ENCODE assay signal across 17 cellular contexts in the genomic region with DNA sequence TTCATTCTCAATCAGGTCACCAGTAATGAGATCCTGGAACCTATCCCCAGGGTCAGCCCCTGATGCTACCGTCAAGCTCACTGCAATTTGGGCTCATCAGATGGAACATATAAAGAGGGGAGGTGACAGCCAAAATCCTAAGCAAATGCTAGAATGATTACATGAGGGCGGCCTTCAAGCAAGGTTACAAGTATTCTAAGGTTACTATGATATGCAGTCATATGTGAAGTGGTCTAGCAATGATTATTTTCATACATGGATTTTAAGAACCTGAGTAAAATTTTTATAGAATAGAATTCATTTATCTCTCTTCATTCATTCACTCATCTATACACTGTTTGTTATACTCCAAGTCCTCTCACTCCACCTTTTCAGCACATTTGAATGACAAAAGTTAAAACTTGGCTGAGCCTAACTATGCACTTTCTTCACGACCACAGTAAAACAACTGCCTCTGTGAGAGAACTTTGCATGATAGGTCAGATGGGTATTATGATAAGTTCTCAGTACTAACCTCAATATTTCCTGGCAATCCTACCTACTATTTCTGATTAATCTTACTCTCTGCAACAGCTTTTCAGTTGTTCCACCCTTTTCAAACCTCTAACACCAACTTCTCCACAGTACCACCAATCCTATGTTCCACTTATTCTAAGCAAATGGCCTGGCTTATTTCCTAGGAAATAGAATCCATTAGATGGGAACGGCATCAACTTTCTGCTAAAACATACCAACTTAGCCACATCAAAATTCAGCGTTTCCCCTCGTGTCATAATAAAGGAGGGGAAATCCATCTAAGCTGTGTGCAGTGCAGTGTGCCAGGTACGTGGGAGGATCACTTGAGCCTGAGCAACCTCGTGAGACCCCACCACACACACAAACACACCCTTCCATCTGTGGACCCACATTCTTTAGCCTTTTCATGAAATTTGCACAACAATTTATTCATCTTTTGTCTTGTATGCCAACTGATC. TPM values are rescaled to one million over a fixed set of nuclear protein-coding genes. Genes with fewer than 3 reads are reported as not detected.
DNase-seq lines count a peak whose midpoint lies in the region; ATAC-seq, FAIRE-seq and TF ChIP-seq lines count a peak whose summit lies in the region.
"Had no signal": no experiment of that assay in that cellular context is flagged by ENCODE, and none has a peak within 500 bp of the region (broad histone marks: within the 10 kb centered on the region; RNA-seq: fewer than 3 reads in every experiment).

No MANE protein-coding gene starts in this region.

- H3K27me3 Mint-ChIP-seq in activated CD4-positive, alpha-beta memory T cell treated with anti-CD3 and anti-CD28 coated beads, Interleukin-2, amount 10 ng/mL, durations not matched to agents 7 days and 5 days, result no peaks in the 10 kb centered on the region
- H3K27me3 Mint-ChIP-seq in progenitor cell of endocrine pancreas, result peaks cover 6% of the 10 kb centered on the region

- FAIRE-seq in K562 (lab: Jason Lieb, UNC), result no peak
- FAIRE-seq: GM19239, TTC549 had no signal

- H3K4me1 ChIP-seq in K562 (replicated peaks in 1 of 2; ENCODE audit: control insufficient read depth in 2 of 2, insufficient read depth in 2 of 2, low read length in 2 of 2), result peaks cover 0 to 10% of the 10 kb centered on the region in 2 experiments; a peak in 3 of 5 replicates
- H3K4me1 ChIP-seq: heart left ventricle, suprapubic skin had no signal

- H3K9me1 ChIP-seq in K562 (ENCODE audit: control insufficient read depth, insufficient read depth, low read length), result no peaks in the 10 kb centered on the region

- CTCF ChIA-PET in activated CD4-positive, alpha-beta memory T cell treated with anti-CD3 and anti-CD28 coated beads, Interleukin-2, amount 10 ng/mL, durations not matched to agents 7 days and 5 days (lab: Charles Lee), result interaction anchor here (1.1 kb wide), 1 partner anchor 8 kb away, joined by 3 read pairs; no protein-coding TSS in a partner anchor
- CTCF ChIA-PET in K562 (lab: Yijun Ruan, JAX; ENCODE audit: low intra/inter-chr PET ratio), result no interaction called here

- peaks cover 10% of the 10 kb centered on the region for H3K9me3 Mint-ChIP-seq in activated CD4-positive, alpha-beta memory T cell treated with anti-CD3 and anti-CD28 coated beads, Interleukin-2, amount 10 ng/mL, durations not matched to agents 7 days and 5 days
- peaks cover 3% of the 10 kb centered on the region for H3K9me3 Mint-ChIP-seq in progenitor cell of endocrine pancreas (ENCODE audit: low read depth)
- H3K9me3 Mint-ChIP-seq: GM23338 had no signal

- TF ChIP-seq POLR2A in K562 (conservative IDR thresholded peaks at IDR 0.05), result no peak

- H3K36me3 ChIP-seq in K562 (ENCODE audit: control insufficient read depth, insufficient read depth, low read length), result no peaks in the 10 kb centered on the region
- H3K36me3 ChIP-seq: heart left ventricle, suprapubic skin had no signal

- intact Hi-C loops in K562 (cut with micrococcal nuclease), result no loop called here

- H2AFZ ChIP-seq in K562 (ENCODE audit: low read depth, low read length), result peak overlapping the region; percentile 12; the same call in 1 of the 2 replicates
- H2AFZ ChIP-seq: GM23338 had no signal

- H3K4me3 ChIP-seq in K562, result no peak overlapping the region
- H3K4me3 ChIP-seq: GM23338, heart left ventricle, suprapubic skin had no signal

- H3K36me3 Mint-ChIP-seq in activated CD4-positive, alpha-beta memory T cell treated with anti-CD3 and anti-CD28 coated beads, Interleukin-2, amount 10 ng/mL, durations not matched to agents 7 days and 5 days (ENCODE audit: low read depth), result peaks cover 10% of the 10 kb centered on the region
- no peaks in the 10 kb centered on the region for H3K36me3 Mint-ChIP-seq in progenitor cell of endocrine pancreas (ENCODE audit: insufficient read depth)

- no TSS peak for BruUV-seq in K562 (replicated peaks; lab: Mats Ljungman, UMichigan)

- in situ Hi-C loops in K562 (cut with MboI), result no loop called here

- POLR2A ChIA-PET in activated CD4-positive, alpha-beta memory T cell treated with anti-CD3 and anti-CD28 coated beads, Interleukin-2, amount 10 ng/mL, durations not matched to agents 7 days and 5 days (lab: Charles Lee), result interaction anchor here (1.2 kb wide), 2 partner anchors 174 to 309 kb away, joined by 3 to 4 read pairs; partner anchors contain the start of gene DENND1B
- POLR2A ChIA-PET in K562 (lab: Yijun Ruan, JAX), result interaction anchor here (0.5 kb wide), 1 partner anchor 741 kb away, joined by 4 read pairs; no protein-coding TSS in a partner anchor

- TF ChIP-seq EP300 in K562 (IDR thresholded peaks at IDR 0.05; ENCODE audit: low read length), result no peak

- no peaks in the 10 kb centered on the region for H4K20me1 ChIP-seq in K562 (replicated peaks; ENCODE audit: control insufficient read depth, insufficient read depth, low read length)

- H3K9ac ChIP-seq in K562 (ENCODE audit: insufficient read depth in 1 of 2, low read depth in 2 of 2, low read length in 2 of 2), result no peak overlapping the region

- DNase-seq in M059J (ENCODE audit: low read depth) (peak; percentile 3), K562 (ENCODE audit: extremely low read depth in 1 of 4, low spot score in 3 of 4) (no peak), progenitor cell of endocrine pancreas (ENCODE audit: low spot score, unreplicated experiment) (no peak), inferior parietal cortex (ENCODE audit: extremely low spot score) (no peak)
- no peak for DNase-seq in activated CD4-positive, alpha-beta memory T cell treated with anti-CD3 and anti-CD28 coated beads, Interleukin-2, amount 10 ng/mL, durations not matched to agents 7 days and 5 days
- DNase-seq in stimulated activated CD8-positive, alpha-beta memory T cell treated with anti-CD3 and anti-CD28 coated beads, Interleukin-4, amount 100 ng/mL, for 48 hours, result peak; percentile 36
- DNase-seq: heart left ventricle; left colon; NK-92 treated with Interleukin-12 subunit alpha and Interleukin-12 subunit beta, amount 100 ng/mL, for 24 hours; SIG-M5 had no signal

- peak overlapping the region; percentile 83 for H3K27ac Mint-ChIP-seq in activated CD4-positive, alpha-beta memory T cell treated with anti-CD3 and anti-CD28 coated beads, Interleukin-2, amount 10 ng/mL, durations not matched to agents 7 days and 5 days
- H3K27ac Mint-ChIP-seq in progenitor cell of endocrine pancreas, result no peak overlapping the region
- H3K27ac Mint-ChIP-seq: GM23338 had no signal

- ATAC-seq in K562, result no peak
- ATAC-seq in GM19397 (IDR thresholded peaks at IDR 0.05; ENCODE audit: unreplicated experiment), result no peak
- ATAC-seq: GM23338, heart left ventricle, left colon had no signal

- H3K4me2 ChIP-seq in K562 (ENCODE audit: insufficient read depth, low read length), result no peak overlapping the region
- H3K4me2 ChIP-seq: GM23338 had no signal

- H3K4me3 Mint-ChIP-seq in activated CD4-positive, alpha-beta memory T cell treated with anti-CD3 and anti-CD28 coated beads, Interleukin-2, amount 10 ng/mL, durations not matched to agents 7 days and 5 days, result peak overlapping the region; percentile 9
- H3K4me3 Mint-ChIP-seq in progenitor cell of endocrine pancreas (ENCODE audit: low read depth), result no peak overlapping the region
- H3K4me3 Mint-ChIP-seq: GM23338 had no signal

- no peaks in the 10 kb centered on the region for H3K79me2 ChIP-seq in K562 (ENCODE audit: control insufficient read depth, insufficient read depth, low read length)

- no peaks in the 10 kb centered on the region for H3K27me3 ChIP-seq in K562 (ENCODE audit: control insufficient read depth in 2 of 2, insufficient read depth in 2 of 2, low read length in 2 of 2)

- H3K9me3 ChIP-seq in K562 (replicated peaks; ENCODE audit: control insufficient read depth, insufficient read depth, low read depth, low read length), result no peaks in the 10 kb centered on the region
- H3K9me3 ChIP-seq: heart left ventricle, suprapubic skin had no signal

- H3K4me1 Mint-ChIP-seq in activated CD4-positive, alpha-beta memory T cell treated with anti-CD3 and anti-CD28 coated beads, Interleukin-2, amount 10 ng/mL, durations not matched to agents 7 days and 5 days, result peaks cover 31% of the 10 kb centered on the region
- H3K4me1 Mint-ChIP-seq in progenitor cell of endocrine pancreas (ENCODE audit: low read depth), result peaks cover 9% of the 10 kb centered on the region

- WGBS in K562 (ENCODE audit: insufficient coverage, low coverage, missing lambda C conversion rate), result 26% methylated on average over 8 of the region's 8 CpGs

- H3K27ac ChIP-seq in K562 (ENCODE audit: extremely low read depth, low read depth, low read length), result no peak overlapping the region
- H3K27ac ChIP-seq: heart left ventricle, suprapubic skin had no signal

- TF ChIP-seq CTCF in K562 (IDR thresholded peaks at IDR 0.05 in 2 of 3, conservative IDR thresholded peaks at IDR 0.05 in 1 of 3; ENCODE audit: insufficient read depth in 2 of 3, low read depth in 1 of 3, low read length in 3 of 3), result no peak
- TF ChIP-seq CTCF in progenitor cell of endocrine pancreas (IDR thresholded peaks at IDR 0.05; ENCODE audit: unreplicated experiment), result no peak

- no peak for TF ChIP-seq RAD21 in K562 (CRISPR knock-in tag; conservative IDR thresholded peaks at IDR 0.05 in 1 of 2, IDR thresholded peaks at IDR 0.05 in 1 of 2)

RNA-seq across cellular contexts. Expression of gene LHX9, which starts 32.0 kb away (rescaled TPM):
- 3.2 and 7.0 TPM in 2 replicates for total RNA-seq in M059J (2014; rRNA removed; shearing (Covaris generic))
- total RNA-seq in activated CD4-positive, alpha-beta memory T cell treated with anti-CD3 and anti-CD28 coated beads, Interleukin-2, amount 10 ng/mL, durations not matched to agents 7 days and 5 days, result not detected
- not detected in 2 replicates for total RNA-seq in K562 (2011; cell fraction: chromatin; rRNA removed; ENCODE audit: low replicate concordance)
- total RNA-seq in K562 (2011; cell fraction: nucleolus; rRNA removed), result not detected in 2 replicates
- not detected in 2 replicates for total RNA-seq in K562 (2011; cell fraction: nucleoplasm; rRNA removed)
- not detected in 2 replicates for total RNA-seq in K562 (2014; rRNA removed)
- total RNA-seq in K562 (2014; rRNA removed; fragmentation: Illumina TruSeq; extraction: Trizol), result not detected in 2 replicates
- total RNA-seq in K562 (2015; rRNA removed; fragmentation: Illumina TruSeq; extraction: Trizol), result 0.04 TPM in 1 of 2 replicates, not detected in the other
- not detected in 2 replicates for total RNA-seq in K562 (2021)
- polyA plus RNA-seq in K562 (2011; rRNA removed), result not detected in 2 replicates
- polyA plus RNA-seq in K562 (2011; cell fraction: cytosol; rRNA removed), result not detected in 2 replicates
- not detected in 2 replicates for polyA plus RNA-seq in K562 (2011; cell fraction: nucleus; rRNA removed)
- 0.04 and 0.37 TPM in 2 replicates for polyA plus RNA-seq in K562 (2012)
- polyA plus RNA-seq in K562 (2014; fragmentation: Illumina TruSeq; extraction: Trizol), result not detected in 2 replicates
- polyA plus RNA-seq in K562 (2014; fragmentation: Nextera tagmentation; extraction: Ambion mirVana), result under 1 TPM; 0.03 TPM
- polyA plus RNA-seq in K562 (2014; rRNA removed), result 0.21 TPM in 1 of 2 replicates, not detected in the other
- not detected in 2 replicates for polyA minus RNA-seq in K562 (2011; rRNA and poly(A)+ RNA removed)
- not detected in 2 replicates for polyA minus RNA-seq in K562 (2011; cell fraction: cytosol; rRNA and poly(A)+ RNA removed)
- not detected in 2 replicates for polyA minus RNA-seq in K562 (2011; cell fraction: nucleus; rRNA and poly(A)+ RNA removed)
- total RNA-seq in progenitor cell of endocrine pancreas, result not detected in 2 replicates
- total RNA-seq: chondrocyte, epithelial cell of proximal tubule, GM23338, suprapubic skin had no signal

RNA-seq across cellular contexts. Expression of gene C1orf53, which starts 46.8 kb away (rescaled TPM):
- 13.5 and 20.4 TPM in 2 replicates for total RNA-seq in M059J (2014; rRNA removed; shearing (Covaris generic))
- total RNA-seq in activated CD4-positive, alpha-beta memory T cell treated with anti-CD3 and anti-CD28 coated beads, Interleukin-2, amount 10 ng/mL, durations not matched to agents 7 days and 5 days, result under 1 TPM in 1 of 2 experiments, not detected in 1; 0.55 TPM
- not detected in 2 replicates for total RNA-seq in K562 (2011; cell fraction: chromatin; rRNA removed; ENCODE audit: low replicate concordance)
- not detected in 2 replicates for total RNA-seq in K562 (2011; cell fraction: nucleolus; rRNA removed)
- not detected in 2 replicates for total RNA-seq in K562 (2011; cell fraction: nucleoplasm; rRNA removed)
- total RNA-seq in K562 (2014; rRNA removed), result 0.45 and 3.1 TPM in 2 replicates
- 0.73 and 1.6 TPM in 2 replicates for total RNA-seq in K562 (2014; rRNA removed; fragmentation: Illumina TruSeq; extraction: Trizol)
- total RNA-seq in K562 (2015; rRNA removed; fragmentation: Illumina TruSeq; extraction: Trizol), result 3.0 and 3.2 TPM in 2 replicates
- 1.5 and 1.9 TPM in 2 replicates for total RNA-seq in K562 (2021)
- 0.65 and 2.3 TPM in 2 replicates for polyA plus RNA-seq in K562 (2011; rRNA removed)
- polyA plus RNA-seq in K562 (2011; cell fraction: cytosol; rRNA removed), result 0.81 and 1.6 TPM in 2 replicates
- not detected in 2 replicates for polyA plus RNA-seq in K562 (2011; cell fraction: nucleus; rRNA removed)
- polyA plus RNA-seq in K562 (2012), result 3.0 and 5.0 TPM in 2 replicates
- polyA plus RNA-seq in K562 (2014; fragmentation: Illumina TruSeq; extraction: Trizol), result 0.31 and 0.96 TPM in 2 replicates
- 1 to 10 TPM; 1.8 to 2.5 TPM for polyA plus RNA-seq in K562 (2014; fragmentation: Nextera tagmentation; extraction: Ambion mirVana)
- 3.2 and 5.8 TPM in 2 replicates for polyA plus RNA-seq in K562 (2014; rRNA removed)
- 1.1 TPM in 1 of 2 replicates, not detected in the other for polyA minus RNA-seq in K562 (2011; rRNA and poly(A)+ RNA removed)
- polyA minus RNA-seq in K562 (2011; cell fraction: cytosol; rRNA and poly(A)+ RNA removed), result not detected in 2 replicates
- not detected in 2 replicates for polyA minus RNA-seq in K562 (2011; cell fraction: nucleus; rRNA and poly(A)+ RNA removed)
- 4.0 and 4.3 TPM in 2 replicates for total RNA-seq in progenitor cell of endocrine pancreas

Comparison
In these comparisons a context has a peak if more than half of its experiments do, and no peak if none do; other contexts are left out.
1. DNase-seq: peak in M059J (single experiment) and stimulated activated CD8-positive, alpha-beta memory T cell treated with anti-CD3 and anti-CD28 coated beads, Interleukin-4, amount 100 ng/mL, for 48 hours (single experiment); none in activated CD4-positive, alpha-beta memory T cell treated with anti-CD3 and anti-CD28 coated beads, Interleukin-2, amount 10 ng/mL, durations not matched to agents 7 days and 5 days (single experiment), K562 (0 of 4), progenitor cell of endocrine pancreas (single experiment) and inferior parietal cortex (single experiment).